ENCODE assay signal across 1 cellular context in the genomic region with DNA sequence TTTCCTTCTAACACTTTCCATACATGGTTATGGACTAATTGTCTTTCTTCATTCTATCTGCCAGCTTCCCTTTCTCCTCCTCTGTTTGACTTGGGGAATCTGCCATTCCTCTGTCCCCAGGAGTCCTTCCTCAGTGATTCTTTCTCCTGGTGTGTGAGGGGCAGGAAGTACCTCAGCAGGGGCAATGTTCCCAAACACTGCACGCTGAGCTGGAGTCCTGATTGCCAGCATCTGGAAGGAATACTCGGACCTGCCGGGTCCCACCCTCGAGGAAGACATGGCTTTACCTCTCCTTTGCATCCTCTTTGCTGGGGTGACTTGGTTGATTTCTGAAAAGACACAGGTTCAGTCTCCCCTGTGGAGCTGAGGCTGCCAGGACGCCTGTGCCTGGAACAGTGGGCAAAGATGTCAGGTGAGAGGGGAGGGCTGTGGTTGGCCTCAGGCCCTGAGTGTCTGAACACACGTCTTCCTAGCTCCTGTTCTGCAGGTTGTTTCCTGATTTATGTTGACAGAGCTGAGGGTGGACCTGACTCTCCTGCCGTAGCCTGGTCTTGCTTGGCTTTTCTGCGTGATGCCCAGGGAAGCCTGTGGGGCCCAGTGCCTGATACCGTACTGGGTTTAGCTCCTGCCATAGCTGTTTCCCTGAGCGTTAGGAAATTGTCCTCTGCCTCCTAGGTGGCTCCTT.
A peak's percentile ranks its signal among the peaks of the same experiment; 100 is the strongest.
TF ChIP-seq lines count a peak whose summit lies in the region.

No MANE protein-coding gene starts in this region.

TF ChIP-seq in H1, 55 proteins besides CTCF, POLR2A, EP300 and RAD21:
- no peak for TF ChIP-seq TCF12 (IDR thresholded peaks at IDR 0.05; ENCODE audit: low read depth, low read length)
- TF ChIP-seq POLR2AphosphoS5 (IDR thresholded peaks at IDR 0.05; ENCODE audit: low read depth, low read length), result 0 out of 2 replicates have a peak, but pooled peaks have one; percentile 21
- TF ChIP-seq BCL11A (IDR thresholded peaks at IDR 0.05; ENCODE audit: low read depth in 2 of 2, low read length in 2 of 2), result no peak
- 0 out of 2 replicates have a peak, but pooled peaks have one; percentile 72 for TF ChIP-seq EGR1 (IDR thresholded peaks at IDR 0.05; ENCODE audit: borderline replicate concordance, low read depth, low read length)
